Comparison of ENCODE assay signal across 33 cellular contexts in genomic region chr7:6274743-6275142, GRCh38.
"Had no signal": no experiment of that assay in that cellular context is flagged by ENCODE, and none has a peak within 500 bp of the region (broad histone marks: within the 10 kb centered on the region; RNA-seq: fewer than 3 reads in every experiment).

No MANE protein-coding gene starts in this region.

- H3K27ac ChIP-seq: body of pancreas, SJCRH30, SK-N-MC had no signal

- H3K4me3 ChIP-seq: body of pancreas, MG63, SJCRH30, SK-N-MC had no signal

- H3K36me3 Mint-ChIP-seq: activated CD8-positive, alpha-beta memory T cell treated with anti-CD3 and anti-CD28 coated beads, Interleukin-2, amount 10 ng/mL, durations not matched to agents 7 days and 5 days; activated naive CD8-positive, alpha-beta T cell treated with anti-CD3 and anti-CD28 coated beads for 36 hours had no signal

- DNase-seq: activated B cell treated with CpG ODN at 0.5 μM for 24 hours; activated CD4-positive, alpha-beta memory T cell treated with anti-CD3 and anti-CD28 coated beads, Interleukin-2, amount 10 ng/mL, durations not matched to agents 7 days and 5 days; activated CD4-positive, alpha-beta T cell treated with anti-CD3 and anti-CD28 coated beads for 48 hours; activated CD4-positive, CD25-positive, alpha-beta regulatory T cell treated with anti-CD3 and anti-CD28 coated beads, Interleukin-2, amount 50 U/mL, for 72 hours; activated CD8-positive, alpha-beta memory T cell treated with anti-CD3 and anti-CD28 coated beads for 24 hours; activated CD8-positive, alpha-beta memory T cell treated with anti-CD3 and anti-CD28 coated beads, Interleukin-2, amount 10 ng/mL, durations not matched to agents 7 days and 5 days; activated effector memory CD4-positive, alpha-beta T cell treated with anti-CD3 and anti-CD28 coated beads, Interleukin-2, amount 50 U/mL, for 16 hours; activated naive CD4-positive, alpha-beta T cell; activated naive CD4-positive, alpha-beta T cell treated with anti-CD3 and anti-CD28 coated beads, Interleukin-2, amount 50 U/mL, for 16 hours; activated naive CD8-positive, alpha-beta T cell treated with anti-CD3 and anti-CD28 coated beads for 36 hours; activated T-cell treated with anti-CD3 and anti-CD28 coated beads, Interleukin-2, amount 50 U/mL, for 48 hours; body of pancreas; caudate nucleus; Kasumi-1; MG63; NCI-H1048; NCI-H1105 treated with DMSO at 0.1 percent for 48 hours; NCI-H1436; NCI-H1694; NCI-H1930; NCI-H2081 treated with DMSO at 0.1 percent for 48 hours; NCI-H226; NCI-H446 treated with DMSO at 0.1 percent for 48 hours; NCI-H524; NCI-H69; SHP77; SJCRH30; T-helper 1 cell; T-helper 2 cell; T-helper 9 cell had no signal

- H3K27ac Mint-ChIP-seq: activated B cell treated with CpG ODN at 0.5 μM for 24 hours; activated CD4-positive, alpha-beta memory T cell treated with anti-CD3 and anti-CD28 coated beads, Interleukin-2, amount 10 ng/mL, durations not matched to agents 7 days and 5 days; activated CD8-positive, alpha-beta memory T cell treated with anti-CD3 and anti-CD28 coated beads, Interleukin-2, amount 10 ng/mL, durations not matched to agents 7 days and 5 days; activated naive CD8-positive, alpha-beta T cell treated with anti-CD3 and anti-CD28 coated beads for 36 hours; activated T-helper 17 cell treated with anti-CD3 and anti-CD28 coated beads, Interleukin-2, amount 50 U/mL, for 72 hours had no signal

- ATAC-seq: activated CD8-positive, alpha-beta memory T cell treated with anti-CD3 and anti-CD28 coated beads, Interleukin-2, amount 10 ng/mL, durations not matched to agents 7 days and 5 days; activated T-helper 17 cell treated with anti-CD3 and anti-CD28 coated beads, Interleukin-2, amount 50 U/mL, for 72 hours; body of pancreas; Panc1 had no signal

- H3K9me3 ChIP-seq: body of pancreas, MG63, SJCRH30 had no signal

- H3K4me3 Mint-ChIP-seq: activated CD4-positive, alpha-beta memory T cell treated with anti-CD3 and anti-CD28 coated beads, Interleukin-2, amount 10 ng/mL, durations not matched to agents 7 days and 5 days; activated CD8-positive, alpha-beta memory T cell treated with anti-CD3 and anti-CD28 coated beads, Interleukin-2, amount 10 ng/mL, durations not matched to agents 7 days and 5 days; activated naive CD8-positive, alpha-beta T cell treated with anti-CD3 and anti-CD28 coated beads for 36 hours; activated T-helper 17 cell treated with anti-CD3 and anti-CD28 coated beads, Interleukin-2, amount 50 U/mL, for 72 hours had no signal

- H3K9me3 Mint-ChIP-seq: activated B cell treated with CpG ODN at 0.5 μM for 24 hours; activated CD4-positive, alpha-beta memory T cell treated with anti-CD3 and anti-CD28 coated beads, Interleukin-2, amount 10 ng/mL, durations not matched to agents 7 days and 5 days; activated naive CD8-positive, alpha-beta T cell treated with anti-CD3 and anti-CD28 coated beads for 36 hours; activated T-helper 17 cell treated with anti-CD3 and anti-CD28 coated beads, Interleukin-2, amount 50 U/mL, for 72 hours had no signal

- H3K36me3 ChIP-seq: MG63, SJCRH30 had no signal

- H3K27me3 ChIP-seq: body of pancreas, MG63, SJCRH30 had no signal
